In the genomic region with DNA sequence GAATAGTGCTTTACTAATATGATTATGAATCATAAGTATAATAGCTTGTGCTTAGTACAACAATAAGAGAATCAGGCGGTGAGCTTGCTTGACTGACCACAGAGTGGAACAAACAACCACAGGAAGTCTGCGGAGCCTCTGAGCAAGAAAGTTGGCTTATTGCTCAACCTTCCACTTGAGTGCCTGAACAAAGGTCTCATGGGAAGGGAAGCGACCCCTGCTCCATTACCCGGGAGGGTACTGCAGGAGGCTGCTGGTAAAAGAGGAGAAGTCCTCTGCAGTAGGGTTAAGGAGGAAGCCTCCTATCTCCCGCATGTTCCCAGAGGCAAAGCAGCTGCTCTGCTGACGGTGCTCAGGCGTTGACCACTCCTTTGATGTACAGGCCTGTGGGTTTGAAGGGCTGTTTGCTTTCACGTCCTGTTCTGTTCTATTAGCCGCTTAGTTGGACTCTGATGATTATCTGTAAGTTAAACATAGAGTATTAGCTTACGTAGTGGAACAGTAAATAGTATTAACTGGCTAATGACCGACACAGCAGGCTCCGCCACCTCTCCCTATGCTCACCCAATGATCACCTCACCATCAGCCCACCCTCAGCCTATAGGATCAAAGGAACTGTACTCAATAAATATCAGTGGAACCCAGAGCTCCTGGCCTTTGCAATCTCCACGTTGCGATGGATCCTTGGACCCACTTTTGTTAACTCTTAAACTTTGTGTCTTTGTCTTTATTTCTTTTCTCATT, we compare ENCODE assay signal across 9 cellular contexts. TPM values are rescaled to one million over a fixed set of nuclear protein-coding genes. Genes with fewer than 3 reads are reported as not detected.
DNase-seq lines count a peak whose midpoint lies in the region; ATAC-seq and TF ChIP-seq lines count a peak whose summit lies in the region.
"Had no signal": no experiment of that assay in that cellular context is flagged by ENCODE, and none has a peak within 500 bp of the region (broad histone marks: within the 10 kb centered on the region; RNA-seq: fewer than 3 reads in every experiment).

No MANE protein-coding gene starts in this region.

- H3K27ac Mint-ChIP-seq in activated CD4-positive, alpha-beta memory T cell treated with anti-CD3 and anti-CD28 coated beads, Interleukin-2, amount 10 ng/mL, durations not matched to agents 7 days and 5 days: no peak overlapping the region

- CTCF ChIA-PET in activated CD4-positive, alpha-beta memory T cell treated with anti-CD3 and anti-CD28 coated beads, Interleukin-2, amount 10 ng/mL, durations not matched to agents 7 days and 5 days (lab: Charles Lee): interaction anchor here (1.0 to 8.6 kb wide), 15 partner anchors 10 to 313 kb away, joined by 3 to 149 read pairs (median 7); a partner anchor contains a TSS

- DNase-seq in GM13976 (ENCODE audit: low spot score) (peak; percentile 61), HT-29 (ENCODE audit: low spot score) (peak; percentile 61), right cardiac atrium (peak in 1 of 3 donors; percentile 64), 8988T (no peak)
- peak; percentile 76 for DNase-seq in activated CD4-positive, alpha-beta memory T cell treated with anti-CD3 and anti-CD28 coated beads, Interleukin-2, amount 10 ng/mL, durations not matched to agents 7 days and 5 days
- DNase-seq in stimulated activated CD8-positive, alpha-beta memory T cell treated with anti-CD3 and anti-CD28 coated beads, Interleukin-15, amount 100 ng/mL, for 48 hours (ENCODE audit: low read depth in 2 of 2): peak; percentile 31 to 37

- H3K36me3 Mint-ChIP-seq in activated CD4-positive, alpha-beta memory T cell treated with anti-CD3 and anti-CD28 coated beads, Interleukin-2, amount 10 ng/mL, durations not matched to agents 7 days and 5 days (ENCODE audit: low read depth): no peaks in the 10 kb centered on the region

- no peaks in the 10 kb centered on the region for H3K9me3 Mint-ChIP-seq in activated CD4-positive, alpha-beta memory T cell treated with anti-CD3 and anti-CD28 coated beads, Interleukin-2, amount 10 ng/mL, durations not matched to agents 7 days and 5 days

- in situ Hi-C loops in GM13976 (cut with MboI; ENCODE audit: low sequenced_read_pairs, unreplicated experiment): loop anchor here (10.0 kb wide), 1 partner anchor 312 kb away; no protein-coding TSS in a partner anchor

- ATAC-seq in right cardiac atrium (peak; percentile 55 to 60), HG03139 (IDR thresholded peaks at IDR 0.05; ENCODE audit: unreplicated experiment) (no peak), HG03469 (IDR thresholded peaks at IDR 0.05; ENCODE audit: unreplicated experiment) (no peak)

- H3K27me3 Mint-ChIP-seq in activated CD4-positive, alpha-beta memory T cell treated with anti-CD3 and anti-CD28 coated beads, Interleukin-2, amount 10 ng/mL, durations not matched to agents 7 days and 5 days: peaks cover 45% of the 10 kb centered on the region

- POLR2A ChIA-PET in activated CD4-positive, alpha-beta memory T cell treated with anti-CD3 and anti-CD28 coated beads, Interleukin-2, amount 10 ng/mL, durations not matched to agents 7 days and 5 days (lab: Charles Lee): interaction anchor here (1.3 to 1.6 kb wide), 4 partner anchors 15 to 117 kb away, joined by 3 to 7 read pairs (median 4); no protein-coding TSS in a partner anchor

- H3K4me3 ChIP-seq in right cardiac atrium (ENCODE audit: low read length): no peak overlapping the region

- no peaks in the 10 kb centered on the region for H3K9me3 ChIP-seq in right cardiac atrium (ENCODE audit: control insufficient read depth, low read length)

- peaks cover 27% of the 10 kb centered on the region for H3K4me1 Mint-ChIP-seq in activated CD4-positive, alpha-beta memory T cell treated with anti-CD3 and anti-CD28 coated beads, Interleukin-2, amount 10 ng/mL, durations not matched to agents 7 days and 5 days

- H3K4me1 ChIP-seq in right cardiac atrium (ENCODE audit: control insufficient read depth, insufficient read depth, low read length): no peaks in the 10 kb centered on the region

- WGBS in right cardiac atrium: 43% methylated on average over 14 of the region's 14 CpGs

- H3K27me3 ChIP-seq in right cardiac atrium (ENCODE audit: control insufficient read depth, insufficient read depth): no peaks in the 10 kb centered on the region

- no peak overlapping the region for H3K4me3 Mint-ChIP-seq in activated CD4-positive, alpha-beta memory T cell treated with anti-CD3 and anti-CD28 coated beads, Interleukin-2, amount 10 ng/mL, durations not matched to agents 7 days and 5 days

- intact Hi-C loops in right cardiac atrium (cut with DNase I): loop anchor here in 2 of 4 donors (5.0 kb wide), 2 partner anchors 64 to 69 kb away; no protein-coding TSS in a partner anchor

- no peak for TF ChIP-seq CTCF in GM13976 (IDR thresholded peaks at IDR 0.05; ENCODE audit: borderline replicate concordance, control extremely low read depth, extremely low read depth, insufficient read depth, missing control alignments)

- no peak overlapping the region for H3K27ac ChIP-seq in right cardiac atrium (ENCODE audit: low read length)

RNA-seq across cellular contexts. Expression of a gene that starts 17.5 kb away (rescaled TPM):
- total RNA-seq in HT-29 (2014; rRNA removed; shearing (Covaris generic)): not detected in 2 replicates
- total RNA-seq in activated CD4-positive, alpha-beta memory T cell treated with anti-CD3 and anti-CD28 coated beads, Interleukin-2, amount 10 ng/mL, durations not matched to agents 7 days and 5 days: not detected
- total RNA-seq in right cardiac atrium: under 1 TPM; 0.25 to 0.68 (median 0.46) TPM
- 0.54 TPM for polyA plus RNA-seq in right cardiac atrium
- total RNA-seq: lung microvascular endothelial cell had no signal

RNA-seq across cellular contexts. Expression of a gene that starts 31.1 kb away (rescaled TPM):
- total RNA-seq in HT-29 (2014; rRNA removed; shearing (Covaris generic)): 0.97 TPM in 1 of 2 replicates, not detected in the other
- under 1 TPM; 0.20 to 0.38 TPM for total RNA-seq in activated CD4-positive, alpha-beta memory T cell treated with anti-CD3 and anti-CD28 coated beads, Interleukin-2, amount 10 ng/mL, durations not matched to agents 7 days and 5 days
- total RNA-seq in right cardiac atrium: under 1 TPM in 1 of 4 donors, not detected in 3; 0.71 TPM
- not detected for polyA plus RNA-seq in right cardiac atrium
- total RNA-seq: lung microvascular endothelial cell had no signal

RNA-seq across cellular contexts. Expression of a gene that starts 54.0 kb away (rescaled TPM):
- total RNA-seq in HT-29 (2014; rRNA removed; shearing (Covaris generic)): 0.03 TPM in 1 of 2 replicates, not detected in the other
- total RNA-seq in activated CD4-positive, alpha-beta memory T cell treated with anti-CD3 and anti-CD28 coated beads, Interleukin-2, amount 10 ng/mL, durations not matched to agents 7 days and 5 days: not detected
- total RNA-seq in right cardiac atrium: under 1 TPM in 3 of 4 donors, not detected in 1; 0.23 to 0.85 (median 0.31) TPM
- 0.09 TPM for polyA plus RNA-seq in right cardiac atrium
- total RNA-seq: lung microvascular endothelial cell had no signal

Comparison
In these comparisons a context has a peak if more than half of its experiments do, and no peak if none do; other contexts are left out.
1. ATAC-seq: peak in right cardiac atrium (2 of 2); none in HG03139 (single experiment) and HG03469 (single experiment).